Comparison of ENCODE assay signal across 1 cellular context in the genomic region with DNA sequence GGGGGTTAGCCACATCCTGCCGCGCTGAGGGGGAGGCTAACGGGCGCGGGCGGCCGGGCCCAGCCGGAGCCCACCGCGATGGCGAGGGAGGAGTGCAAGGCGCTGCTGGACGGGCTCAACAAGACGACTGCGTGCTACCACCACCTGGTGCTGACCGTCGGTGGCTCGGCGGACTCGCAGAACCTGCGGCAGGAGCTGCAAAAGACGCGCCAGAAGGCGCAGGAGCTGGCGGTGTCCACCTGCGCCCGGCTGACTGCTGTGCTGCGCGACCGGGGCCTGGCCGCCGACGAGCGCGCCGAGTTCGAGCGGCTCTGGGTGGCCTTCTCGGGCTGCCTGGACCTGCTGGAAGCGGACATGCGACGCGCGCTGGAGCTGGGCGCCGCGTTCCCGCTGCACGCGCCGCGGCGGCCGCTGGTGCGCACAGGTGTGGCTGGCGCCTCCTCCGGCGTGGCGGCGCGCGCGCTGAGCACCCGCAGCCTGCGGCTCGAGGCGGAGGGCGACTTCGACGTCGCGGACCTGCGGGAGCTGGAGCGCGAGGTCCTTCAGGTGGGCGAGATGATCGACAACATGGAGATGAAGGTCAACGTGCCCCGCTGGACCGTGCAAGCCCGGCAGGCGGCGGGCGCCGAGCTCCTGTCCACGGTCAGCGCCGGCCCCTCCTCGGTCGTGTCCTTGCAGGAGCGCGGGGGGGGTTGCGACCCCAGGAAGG.
TF ChIP-seq lines count a peak whose summit lies in the region.

No MANE protein-coding gene starts in this region.

TF ChIP-seq in H1, 55 proteins besides CTCF, POLR2A, EP300 and RAD21:
- TF ChIP-seq RFX5 (IDR thresholded peaks at IDR 0.05; ENCODE audit: borderline replicate concordance, low read depth, low read length) (no peak), SP1 (IDR thresholded peaks at IDR 0.05; ENCODE audit: low read depth, low read length) (no peak), PHF8 (conservative IDR thresholded peaks at IDR 0.05; ENCODE audit: low read depth, low read length) (no peak), CREB1 (IDR thresholded peaks at IDR 0.05) (no peak; the same call in 1 of the 2 replicates), CBX5 (IDR thresholded peaks at IDR 0.05; ENCODE audit: low read depth, low read length) (no peak), POU5F1 (IDR thresholded peaks at IDR 0.05; ENCODE audit: low read depth, low read length) (no peak), BACH1 (IDR thresholded peaks at IDR 0.05; ENCODE audit: low read length) (peak; percentile 67; the same call in 1 of the 2 replicates), TBP (IDR thresholded peaks at IDR 0.05; ENCODE audit: low read depth, low read length) (no peak), EZH2 (IDR thresholded peaks at IDR 0.05; ENCODE audit: low read depth, low read length, severe bottlenecking) (peak; percentile 94), NRF1 (IDR thresholded peaks at IDR 0.05; ENCODE audit: low read depth, low read length) (no peak), POLR2AphosphoS5 (IDR thresholded peaks at IDR 0.05; ENCODE audit: low read depth, low read length) (no peak), RNF2 (IDR thresholded peaks at IDR 0.05; ENCODE audit: borderline replicate concordance, low read depth, low read length, missing control alignments, poor library complexity, severe bottlenecking) (peak; percentile 63), NANOG (IDR thresholded peaks at IDR 0.05; ENCODE audit: insufficient read depth, low read depth, low read length, poor library complexity, severe bottlenecking) (no peak), TEAD4 (IDR thresholded peaks at IDR 0.05; ENCODE audit: low read depth, low read length) (no peak), RBBP5 (IDR thresholded peaks at IDR 0.05; ENCODE audit: borderline replicate concordance, low read depth, low read length) (no peak), CHD1 (IDR thresholded peaks at IDR 0.05; ENCODE audit: low read depth, low read length) (no peak), SP2 (IDR thresholded peaks at IDR 0.05; ENCODE audit: low read length) (no peak), EGR1 (IDR thresholded peaks at IDR 0.05; ENCODE audit: borderline replicate concordance, low read depth, low read length) (no peak), CEBPB (IDR thresholded peaks at IDR 0.05; ENCODE audit: low read depth, low read length) (no peak), GTF2F1 (IDR thresholded peaks at IDR 0.05; ENCODE audit: borderline replicate concordance, low read depth, low read length) (no peak), FOSL1 (IDR thresholded peaks at IDR 0.05; ENCODE audit: insufficient read depth, low read depth, low read length) (no peak), SIN3A (conservative IDR thresholded peaks at IDR 0.05 in 1 of 2, IDR thresholded peaks at IDR 0.05 in 1 of 2; ENCODE audit: low read depth in 1 of 2, low read length in 2 of 2) (no peak), CBX8 (IDR thresholded peaks at IDR 0.05; ENCODE audit: borderline replicate concordance, low read depth, low read length) (no peak), ASH2L (IDR thresholded peaks at IDR 0.05; ENCODE audit: low read length) (no peak), HDAC6 (IDR thresholded peaks at IDR 0.05; ENCODE audit: low read depth, low read length) (no peak), TAF1 (IDR thresholded peaks at IDR 0.05; ENCODE audit: low read depth, low read length) (0 out of 2 replicates have a peak, but pooled peaks have one; percentile 25), SIX5 (IDR thresholded peaks at IDR 0.05; ENCODE audit: low read depth, low read length) (no peak), SP4 (IDR thresholded peaks at IDR 0.05; ENCODE audit: low read length) (no peak), JUN (IDR thresholded peaks at IDR 0.05; ENCODE audit: low read depth, low read length) (no peak), ZNF274 (IDR thresholded peaks at IDR 0.05; ENCODE audit: borderline replicate concordance, extremely low read depth, low read length) (no peak), KDM1A (IDR thresholded peaks at IDR 0.05; ENCODE audit: borderline replicate concordance, low read length) (no peak), RXRA (IDR thresholded peaks at IDR 0.05; ENCODE audit: insufficient read depth, low read depth, low read length) (no peak), GABPA (IDR thresholded peaks at IDR 0.05; ENCODE audit: borderline replicate concordance, insufficient read depth, low read length) (no peak), YY1 (IDR thresholded peaks at IDR 0.05; ENCODE audit: low read depth, low read length) (no peak), SRF (IDR thresholded peaks at IDR 0.05; ENCODE audit: low read depth, low read length) (no peak), BCL11A (IDR thresholded peaks at IDR 0.05; ENCODE audit: low read depth in 2 of 2, low read length in 2 of 2) (no peak), TCF12 (IDR thresholded peaks at IDR 0.05; ENCODE audit: low read depth, low read length) (no peak), SIRT6 (IDR thresholded peaks at IDR 0.05; ENCODE audit: low read length) (no peak), TAF7 (optimal IDR thresholded peaks at IDR 0.05; ENCODE audit: borderline replicate concordance, low read depth, low read length) (no peak), SAP30 (IDR thresholded peaks at IDR 0.05; ENCODE audit: insufficient read depth, insufficient replicate concordance, low read length) (no peak), CHD2 (IDR thresholded peaks at IDR 0.05; ENCODE audit: low read length) (no peak), BRCA1 (IDR thresholded peaks at IDR 0.05; ENCODE audit: low read depth, low read length) (no peak), KDM4A (IDR thresholded peaks at IDR 0.05; ENCODE audit: low read depth, low read length, severe bottlenecking) (no peak), CTBP2 (IDR thresholded peaks at IDR 0.05; ENCODE audit: borderline replicate concordance, insufficient read depth, insufficient read length, low read length) (no peak), KDM5A (IDR thresholded peaks at IDR 0.05; ENCODE audit: low read length) (no peak), SUZ12 (IDR thresholded peaks at IDR 0.05; ENCODE audit: low read length) (peak; percentile 94; the same call in 1 of the 2 replicates), HDAC2 (IDR thresholded peaks at IDR 0.05; ENCODE audit: borderline replicate concordance in 1 of 2, low read depth in 2 of 2, low read length in 2 of 2) (peak in 1 of 2 experiments; percentile 23; a peak in 1 of 4 replicates), MAFK (IDR thresholded peaks at IDR 0.05; ENCODE audit: low read depth, low read length) (no peak), JUND (IDR thresholded peaks at IDR 0.05; ENCODE audit: low read length) (no peak)
- TF ChIP-seq, protein P1, sequence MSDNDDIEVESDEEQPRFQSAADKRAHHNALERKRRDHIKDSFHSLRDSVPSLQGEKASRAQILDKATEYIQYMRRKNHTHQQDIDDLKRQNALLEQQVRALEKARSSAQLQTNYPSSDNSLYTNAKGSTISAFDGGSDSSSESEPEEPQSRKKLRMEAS (IDR thresholded peaks at IDR 0.05): peak; percentile 69
- TF ChIP-seq, protein P2, sequence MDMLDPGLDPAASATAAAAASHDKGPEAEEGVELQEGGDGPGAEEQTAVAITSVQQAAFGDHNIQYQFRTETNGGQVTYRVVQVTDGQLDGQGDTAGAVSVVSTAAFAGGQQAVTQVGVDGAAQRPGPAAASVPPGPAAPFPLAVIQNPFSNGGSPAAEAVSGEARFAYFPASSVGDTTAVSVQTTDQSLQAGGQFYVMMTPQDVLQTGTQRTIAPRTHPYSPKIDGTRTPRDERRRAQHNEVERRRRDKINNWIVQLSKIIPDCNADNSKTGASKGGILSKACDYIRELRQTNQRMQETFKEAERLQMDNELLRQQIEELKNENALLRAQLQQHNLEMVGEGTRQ (IDR thresholded peaks at IDR 0.05; ENCODE audit: low read length): no peak
- TF ChIP-seq, protein P3, sequence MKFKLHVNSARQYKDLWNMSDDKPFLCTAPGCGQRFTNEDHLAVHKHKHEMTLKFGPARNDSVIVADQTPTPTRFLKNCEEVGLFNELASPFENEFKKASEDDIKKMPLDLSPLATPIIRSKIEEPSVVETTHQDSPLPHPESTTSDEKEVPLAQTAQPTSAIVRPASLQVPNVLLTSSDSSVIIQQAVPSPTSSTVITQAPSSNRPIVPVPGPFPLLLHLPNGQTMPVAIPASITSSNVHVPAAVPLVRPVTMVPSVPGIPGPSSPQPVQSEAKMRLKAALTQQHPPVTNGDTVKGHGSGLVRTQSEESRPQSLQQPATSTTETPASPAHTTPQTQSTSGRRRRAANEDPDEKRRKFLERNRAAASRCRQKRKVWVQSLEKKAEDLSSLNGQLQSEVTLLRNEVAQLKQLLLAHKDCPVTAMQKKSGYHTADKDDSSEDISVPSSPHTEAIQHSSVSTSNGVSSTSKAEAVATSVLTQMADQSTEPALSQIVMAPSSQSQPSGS (IDR thresholded peaks at IDR 0.05; ENCODE audit: low read length): no peak
- TF ChIP-seq, protein P4, sequence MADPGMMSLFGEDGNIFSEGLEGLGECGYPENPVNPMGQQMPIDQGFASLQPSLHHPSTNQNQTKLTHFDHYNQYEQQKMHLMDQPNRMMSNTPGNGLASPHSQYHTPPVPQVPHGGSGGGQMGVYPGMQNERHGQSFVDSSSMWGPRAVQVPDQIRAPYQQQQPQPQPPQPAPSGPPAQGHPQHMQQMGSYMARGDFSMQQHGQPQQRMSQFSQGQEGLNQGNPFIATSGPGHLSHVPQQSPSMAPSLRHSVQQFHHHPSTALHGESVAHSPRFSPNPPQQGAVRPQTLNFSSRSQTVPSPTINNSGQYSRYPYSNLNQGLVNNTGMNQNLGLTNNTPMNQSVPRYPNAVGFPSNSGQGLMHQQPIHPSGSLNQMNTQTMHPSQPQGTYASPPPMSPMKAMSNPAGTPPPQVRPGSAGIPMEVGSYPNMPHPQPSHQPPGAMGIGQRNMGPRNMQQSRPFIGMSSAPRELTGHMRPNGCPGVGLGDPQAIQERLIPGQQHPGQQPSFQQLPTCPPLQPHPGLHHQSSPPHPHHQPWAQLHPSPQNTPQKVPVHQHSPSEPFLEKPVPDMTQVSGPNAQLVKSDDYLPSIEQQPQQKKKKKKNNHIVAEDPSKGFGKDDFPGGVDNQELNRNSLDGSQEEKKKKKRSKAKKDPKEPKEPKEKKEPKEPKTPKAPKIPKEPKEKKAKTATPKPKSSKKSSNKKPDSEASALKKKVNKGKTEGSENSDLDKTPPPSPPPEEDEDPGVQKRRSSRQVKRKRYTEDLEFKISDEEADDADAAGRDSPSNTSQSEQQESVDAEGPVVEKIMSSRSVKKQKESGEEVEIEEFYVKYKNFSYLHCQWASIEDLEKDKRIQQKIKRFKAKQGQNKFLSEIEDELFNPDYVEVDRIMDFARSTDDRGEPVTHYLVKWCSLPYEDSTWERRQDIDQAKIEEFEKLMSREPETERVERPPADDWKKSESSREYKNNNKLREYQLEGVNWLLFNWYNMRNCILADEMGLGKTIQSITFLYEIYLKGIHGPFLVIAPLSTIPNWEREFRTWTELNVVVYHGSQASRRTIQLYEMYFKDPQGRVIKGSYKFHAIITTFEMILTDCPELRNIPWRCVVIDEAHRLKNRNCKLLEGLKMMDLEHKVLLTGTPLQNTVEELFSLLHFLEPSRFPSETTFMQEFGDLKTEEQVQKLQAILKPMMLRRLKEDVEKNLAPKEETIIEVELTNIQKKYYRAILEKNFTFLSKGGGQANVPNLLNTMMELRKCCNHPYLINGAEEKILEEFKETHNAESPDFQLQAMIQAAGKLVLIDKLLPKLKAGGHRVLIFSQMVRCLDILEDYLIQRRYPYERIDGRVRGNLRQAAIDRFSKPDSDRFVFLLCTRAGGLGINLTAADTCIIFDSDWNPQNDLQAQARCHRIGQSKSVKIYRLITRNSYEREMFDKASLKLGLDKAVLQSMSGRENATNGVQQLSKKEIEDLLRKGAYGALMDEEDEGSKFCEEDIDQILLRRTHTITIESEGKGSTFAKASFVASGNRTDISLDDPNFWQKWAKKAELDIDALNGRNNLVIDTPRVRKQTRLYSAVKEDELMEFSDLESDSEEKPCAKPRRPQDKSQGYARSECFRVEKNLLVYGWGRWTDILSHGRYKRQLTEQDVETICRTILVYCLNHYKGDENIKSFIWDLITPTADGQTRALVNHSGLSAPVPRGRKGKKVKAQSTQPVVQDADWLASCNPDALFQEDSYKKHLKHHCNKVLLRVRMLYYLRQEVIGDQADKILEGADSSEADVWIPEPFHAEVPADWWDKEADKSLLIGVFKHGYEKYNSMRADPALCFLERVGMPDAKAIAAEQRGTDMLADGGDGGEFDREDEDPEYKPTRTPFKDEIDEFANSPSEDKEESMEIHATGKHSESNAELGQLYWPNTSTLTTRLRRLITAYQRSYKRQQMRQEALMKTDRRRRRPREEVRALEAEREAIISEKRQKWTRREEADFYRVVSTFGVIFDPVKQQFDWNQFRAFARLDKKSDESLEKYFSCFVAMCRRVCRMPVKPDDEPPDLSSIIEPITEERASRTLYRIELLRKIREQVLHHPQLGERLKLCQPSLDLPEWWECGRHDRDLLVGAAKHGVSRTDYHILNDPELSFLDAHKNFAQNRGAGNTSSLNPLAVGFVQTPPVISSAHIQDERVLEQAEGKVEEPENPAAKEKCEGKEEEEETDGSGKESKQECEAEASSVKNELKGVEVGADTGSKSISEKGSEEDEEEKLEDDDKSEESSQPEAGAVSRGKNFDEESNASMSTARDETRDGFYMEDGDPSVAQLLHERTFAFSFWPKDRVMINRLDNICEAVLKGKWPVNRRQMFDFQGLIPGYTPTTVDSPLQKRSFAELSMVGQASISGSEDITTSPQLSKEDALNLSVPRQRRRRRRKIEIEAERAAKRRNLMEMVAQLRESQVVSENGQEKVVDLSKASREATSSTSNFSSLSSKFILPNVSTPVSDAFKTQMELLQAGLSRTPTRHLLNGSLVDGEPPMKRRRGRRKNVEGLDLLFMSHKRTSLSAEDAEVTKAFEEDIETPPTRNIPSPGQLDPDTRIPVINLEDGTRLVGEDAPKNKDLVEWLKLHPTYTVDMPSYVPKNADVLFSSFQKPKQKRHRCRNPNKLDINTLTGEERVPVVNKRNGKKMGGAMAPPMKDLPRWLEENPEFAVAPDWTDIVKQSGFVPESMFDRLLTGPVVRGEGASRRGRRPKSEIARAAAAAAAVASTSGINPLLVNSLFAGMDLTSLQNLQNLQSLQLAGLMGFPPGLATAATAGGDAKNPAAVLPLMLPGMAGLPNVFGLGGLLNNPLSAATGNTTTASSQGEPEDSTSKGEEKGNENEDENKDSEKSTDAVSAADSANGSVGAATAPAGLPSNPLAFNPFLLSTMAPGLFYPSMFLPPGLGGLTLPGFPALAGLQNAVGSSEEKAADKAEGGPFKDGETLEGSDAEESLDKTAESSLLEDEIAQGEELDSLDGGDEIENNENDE (IDR thresholded peaks at IDR 0.05; ENCODE audit: insufficient replicate concordance, low read length): no peak
- TF ChIP-seq, protein P5, sequence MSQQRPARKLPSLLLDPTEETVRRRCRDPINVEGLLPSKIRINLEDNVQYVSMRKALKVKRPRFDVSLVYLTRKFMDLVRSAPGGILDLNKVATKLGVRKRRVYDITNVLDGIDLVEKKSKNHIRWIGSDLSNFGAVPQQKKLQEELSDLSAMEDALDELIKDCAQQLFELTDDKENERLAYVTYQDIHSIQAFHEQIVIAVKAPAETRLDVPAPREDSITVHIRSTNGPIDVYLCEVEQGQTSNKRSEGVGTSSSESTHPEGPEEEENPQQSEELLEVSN (IDR thresholded peaks at IDR 0.05): peak; percentile 68
- TF ChIP-seq, protein P6, sequence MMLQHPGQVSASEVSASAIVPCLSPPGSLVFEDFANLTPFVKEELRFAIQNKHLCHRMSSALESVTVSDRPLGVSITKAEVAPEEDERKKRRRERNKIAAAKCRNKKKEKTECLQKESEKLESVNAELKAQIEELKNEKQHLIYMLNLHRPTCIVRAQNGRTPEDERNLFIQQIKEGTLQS (IDR thresholded peaks at IDR 0.05; ENCODE audit: insufficient read depth, low read depth, low read length): no peak
TF ChIP-seq in H1: peak in this region for 8.
